In genomic region chr10:21421016-21421415, GRCh38 we compare ENCODE assay signal across 24 cellular contexts.
"Had no signal": no experiment of that assay in that cellular context is flagged by ENCODE, and none has a peak within 500 bp of the region (broad histone marks: within the 10 kb centered on the region; RNA-seq: fewer than 3 reads in every experiment).

No MANE protein-coding gene starts in this region.

- H3K4me1 ChIP-seq: left ventricle myocardium inferior, parathyroid adenoma, right atrium auricular region, right lobe of liver, tibial nerve, uterus had no signal

- H3K4me1 Mint-ChIP-seq: memory B cell; naive thymus-derived CD8-positive, alpha-beta T cell; stimulated activated memory B cell treated with anti-CD40 and anti-IgM and Interleukin-4, amounts not matched to agents 10 μg/mL and 1 μg/mL and 100 μg/mL, for 72 hours; stimulated activated naive CD8-positive, alpha-beta T cell treated with anti-CD3 and anti-CD28 coated beads, Interleukin-15, amount 100 ng/mL, for 72 hours had no signal

- ATAC-seq: naive thymus-derived CD8-positive, alpha-beta T cell; right lobe of liver; stimulated activated memory B cell treated with anti-CD40 and anti-IgM and Interleukin-4, amounts not matched to agents 10 μg/mL and 1 μg/mL and 100 μg/mL, for 72 hours; stimulated activated naive CD8-positive, alpha-beta T cell treated with anti-CD3 and anti-CD28 coated beads, Interleukin-15, amount 100 ng/mL, for 72 hours had no signal

- H3K79me2 ChIP-seq: parathyroid adenoma had no signal

- H3K27me3 Mint-ChIP-seq: naive thymus-derived CD8-positive, alpha-beta T cell; stimulated activated memory B cell treated with anti-CD40 and anti-IgM and Interleukin-4, amounts not matched to agents 10 μg/mL and 1 μg/mL and 100 μg/mL, for 72 hours; stimulated activated naive CD8-positive, alpha-beta T cell treated with anti-CD3 and anti-CD28 coated beads, Interleukin-15, amount 100 ng/mL, for 72 hours; type B pancreatic cell had no signal

- H3K27me3 ChIP-seq: neural progenitor cell, neutrophil, right atrium auricular region, right lobe of liver, tibial nerve, uterus had no signal

- H3K36me3 ChIP-seq: left ventricle myocardium inferior, neural progenitor cell, neutrophil, right atrium auricular region, right lobe of liver, tibial nerve, uterus had no signal

- H3K27ac ChIP-seq: left ventricle myocardium inferior, neural progenitor cell, neutrophil, parathyroid adenoma, right atrium auricular region, right lobe of liver, tibial nerve, uterus had no signal

- H3K4me3 ChIP-seq: left ventricle myocardium inferior, neural progenitor cell, right atrium auricular region, right lobe of liver, smooth muscle cell, tibial nerve, uterus had no signal

- H3K4me3 Mint-ChIP-seq: memory B cell; naive thymus-derived CD8-positive, alpha-beta T cell; nephron; neural progenitor cell; stimulated activated memory B cell treated with anti-CD40 and anti-IgM and Interleukin-4, amounts not matched to agents 10 μg/mL and 1 μg/mL and 100 μg/mL, for 72 hours; stimulated activated naive CD8-positive, alpha-beta T cell treated with anti-CD3 and anti-CD28 coated beads, Interleukin-15, amount 100 ng/mL, for 72 hours; type B pancreatic cell had no signal

- H3K9me3 ChIP-seq: left ventricle myocardium inferior, neutrophil, right lobe of liver, tibial nerve, uterus had no signal

- H3K9me3 Mint-ChIP-seq: naive thymus-derived CD8-positive, alpha-beta T cell; nephron; stimulated activated naive CD8-positive, alpha-beta T cell treated with anti-CD3 and anti-CD28 coated beads, Interleukin-15, amount 100 ng/mL, for 72 hours; type B pancreatic cell had no signal

- H3K36me3 Mint-ChIP-seq: memory B cell; naive thymus-derived CD8-positive, alpha-beta T cell; neural progenitor cell; stimulated activated memory B cell treated with anti-CD40 and anti-IgM and Interleukin-4, amounts not matched to agents 10 μg/mL and 1 μg/mL and 100 μg/mL, for 72 hours had no signal

- H3K9ac ChIP-seq: neural progenitor cell, parathyroid adenoma had no signal

- H3K4me2 ChIP-seq: smooth muscle cell had no signal

- H2AFZ ChIP-seq: neural progenitor cell, parathyroid adenoma had no signal

- DNase-seq: hypothalamus; islet precursor cell; left ventricle myocardium inferior; naive thymus-derived CD8-positive, alpha-beta T cell; occipital lobe; right lobe of liver; stimulated activated CD4-positive, alpha-beta T cell treated with anti-CD3 and anti-CD28 coated beads, Interleukin-1b, Interleukin-23, amount 100 ng/mL, for 48 hours; stimulated activated CD4-positive, alpha-beta T cell treated with anti-CD3 and anti-CD28 coated beads, Interleukin-2, amount 100 ng/mL, for 48 hours; stimulated activated CD4-positive, alpha-beta T cell treated with anti-CD3 and anti-CD28 coated beads, Interleukin-4, amount 100 ng/mL, for 4 hours; stimulated activated CD8-positive, alpha-beta memory T cell treated with anti-CD3 and anti-CD28 coated beads, Interleukin-4, amount 100 ng/mL, for 48 hours; stimulated activated naive CD4-positive, alpha-beta T cell treated with Interleukin-2 at 50 U/mL for 16 hours; stimulated activated naive CD8-positive, alpha-beta T cell treated with anti-CD3 and anti-CD28 coated beads, Interleukin-15, amount 100 ng/mL, for 72 hours; substantia nigra; uterus had no signal

- H3K27ac Mint-ChIP-seq: memory B cell; naive thymus-derived CD8-positive, alpha-beta T cell; neural progenitor cell; stimulated activated memory B cell treated with anti-CD40 and anti-IgM and Interleukin-4, amounts not matched to agents 10 μg/mL and 1 μg/mL and 100 μg/mL, for 72 hours; type B pancreatic cell had no signal
